In genomic region chr2:142422769-142423168, GRCh38 we compare ENCODE assay signal across 15 cellular contexts.
DNase-seq lines count a peak whose midpoint lies in the region; ATAC-seq and TF ChIP-seq lines count a peak whose summit lies in the region.
"Had no signal": no experiment of that assay in that cellular context is flagged by ENCODE, and none has a peak within 500 bp of the region (broad histone marks: within the 10 kb centered on the region; RNA-seq: fewer than 3 reads in every experiment).

No MANE protein-coding gene starts in this region.

- in situ Hi-C loops in G401 (cut with HindIII; ENCODE audit: low sequenced_read_pairs): no loop called here

- peak; percentile 30 for DNase-seq in G401 (ENCODE audit: low spot score)
- peak; percentile 29 for DNase-seq in cerebellar cortex (ENCODE audit: low spot score)
- DNase-seq in mucosa of descending colon: peak in 1 of 3 donors; percentile 41
- no peak for DNase-seq in activated CD4-positive, alpha-beta T cell treated with anti-CD3 and anti-CD28 coated beads for 4 hours
- DNase-seq: ACHN; BE2C; C1 segment of cervical spinal cord; Caco-2; CD4-positive, alpha-beta T cell; DMS79 treated with DMSO at 0.1 percent for 48 hours; GM23248 had no signal

- H3K36me3 ChIP-seq in mucosa of descending colon (ENCODE audit: low read depth): no peaks in the 10 kb centered on the region
- H3K36me3 ChIP-seq: BE2C, HAP-1 had no signal

- H3K9me3 ChIP-seq in mucosa of descending colon: no peaks in the 10 kb centered on the region
- H3K9me3 ChIP-seq: BE2C, Caco-2, HAP-1 had no signal

- no peak for TF ChIP-seq CTCF in mucosa of descending colon (IDR thresholded peaks at IDR 0.05)

- intact Hi-C loops in mucosa of descending colon (cut with DNase I, micrococcal nuclease): no loop called here

- ATAC-seq in mucosa of descending colon (peak; percentile 93), GM18870 (IDR thresholded peaks at IDR 0.05; ENCODE audit: unreplicated experiment) (no peak), HG03139 (IDR thresholded peaks at IDR 0.05; ENCODE audit: unreplicated experiment) (no peak)
- ATAC-seq: GM12878 had no signal

- H3K4me3 ChIP-seq in mucosa of descending colon: no peak overlapping the region
- H3K4me3 ChIP-seq: GM12878, GM23248, HAP-1 had no signal

- no peaks in the 10 kb centered on the region for H3K4me1 ChIP-seq in mucosa of descending colon (ENCODE audit: low read depth)
- H3K4me1 ChIP-seq: BE2C, Caco-2, HAP-1 had no signal

Comparison
In these comparisons a context has a peak if more than half of its experiments do, and no peak if none do; other contexts are left out.
1. DNase-seq: peak in G401 (single experiment) and cerebellar cortex (single experiment); none in activated CD4-positive, alpha-beta T cell treated with anti-CD3 and anti-CD28 coated beads for 4 hours (0 of 2).